ENCODE assay signal across 12 cellular contexts in the genomic region with DNA sequence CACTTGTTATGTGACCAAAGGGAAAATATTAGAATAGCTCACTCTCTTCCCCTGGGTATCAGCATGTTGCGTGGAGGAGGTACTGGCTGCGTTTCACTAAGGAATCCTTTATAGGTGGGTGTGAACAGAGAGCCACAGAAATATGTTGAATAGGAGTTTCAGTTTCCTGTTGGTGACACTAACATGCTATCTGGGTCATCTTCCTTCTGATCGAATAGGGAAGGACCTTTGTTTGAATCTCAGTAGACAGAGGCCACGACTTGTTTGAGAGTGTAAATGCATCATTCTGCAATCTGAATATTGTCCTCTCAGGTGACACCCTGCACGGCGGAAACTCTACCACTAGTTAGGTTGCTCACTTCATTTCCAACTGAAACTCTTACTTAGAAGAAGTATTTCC.
DNase-seq lines count a peak whose midpoint lies in the region; ATAC-seq and TF ChIP-seq lines count a peak whose summit lies in the region.
"Had no signal": no experiment of that assay in that cellular context is flagged by ENCODE, and none has a peak within 500 bp of the region (broad histone marks: within the 10 kb centered on the region; RNA-seq: fewer than 3 reads in every experiment).

No MANE protein-coding gene starts in this region.

- TF ChIP-seq CTCF in progenitor cell of endocrine pancreas (IDR thresholded peaks at IDR 0.05; ENCODE audit: unreplicated experiment), result no peak

- no peaks in the 10 kb centered on the region for H3K9me3 Mint-ChIP-seq in stimulated activated naive CD8-positive, alpha-beta T cell treated with anti-CD3 and anti-CD28 coated beads, Interleukin-15, amount 100 ng/mL, for 72 hours
- H3K9me3 Mint-ChIP-seq in progenitor cell of endocrine pancreas (ENCODE audit: low read depth), result no peaks in the 10 kb centered on the region

- peak overlapping the region; percentile 64 to 85 for H3K27ac Mint-ChIP-seq in stimulated activated naive CD8-positive, alpha-beta T cell treated with anti-CD3 and anti-CD28 coated beads, Interleukin-15, amount 100 ng/mL, for 72 hours
- no peak overlapping the region for H3K27ac Mint-ChIP-seq in progenitor cell of endocrine pancreas
- H3K27ac Mint-ChIP-seq: B cell had no signal

- H3K27me3 Mint-ChIP-seq in stimulated activated naive CD8-positive, alpha-beta T cell treated with anti-CD3 and anti-CD28 coated beads, Interleukin-15, amount 100 ng/mL, for 72 hours, result no peaks in the 10 kb centered on the region
- no peaks in the 10 kb centered on the region for H3K27me3 Mint-ChIP-seq in progenitor cell of endocrine pancreas
- H3K27me3 Mint-ChIP-seq: B cell had no signal

- H3K4me1 Mint-ChIP-seq in stimulated activated naive CD8-positive, alpha-beta T cell treated with anti-CD3 and anti-CD28 coated beads, Interleukin-15, amount 100 ng/mL, for 72 hours, result peaks cover 56% of the 10 kb centered on the region
- H3K4me1 Mint-ChIP-seq in progenitor cell of endocrine pancreas (ENCODE audit: low read depth), result peaks cover 14% of the 10 kb centered on the region
- H3K4me1 Mint-ChIP-seq: B cell had no signal

- peak overlapping the region; percentile 48 to 75 for H3K4me3 Mint-ChIP-seq in stimulated activated naive CD8-positive, alpha-beta T cell treated with anti-CD3 and anti-CD28 coated beads, Interleukin-15, amount 100 ng/mL, for 72 hours
- no peak overlapping the region for H3K4me3 Mint-ChIP-seq in progenitor cell of endocrine pancreas (ENCODE audit: low read depth)
- H3K4me3 Mint-ChIP-seq: B cell had no signal

- peak; percentile 69 for ATAC-seq in HG02571 (IDR thresholded peaks at IDR 0.05; ENCODE audit: unreplicated experiment)
- peak; percentile 73 for ATAC-seq in HG03457 (IDR thresholded peaks at IDR 0.05; ENCODE audit: unreplicated experiment)
- ATAC-seq in stimulated activated naive CD8-positive, alpha-beta T cell treated with anti-CD3 and anti-CD28 coated beads, Interleukin-15, amount 100 ng/mL, for 72 hours, result peak; percentile 91
- ATAC-seq: HepG2 had no signal

- H3K36me3 Mint-ChIP-seq in progenitor cell of endocrine pancreas (ENCODE audit: insufficient read depth), result no peaks in the 10 kb centered on the region

- DNase-seq in stimulated activated CD4-positive, alpha-beta T cell treated with anti-CD3 and anti-CD28 coated beads, Interleukin-15, amount 100 ng/mL, for 24 hours, result peak; percentile 43
- no peak for DNase-seq in stimulated activated CD4-positive, alpha-beta T cell treated with anti-CD3 and anti-CD28 coated beads, Interleukin-12 subunit alpha, Interleukin-12 subunit beta, amount 100 ng/mL, for 4 hours
- peak in 1 of 2 donors; percentile 40 for DNase-seq in stimulated activated naive CD8-positive, alpha-beta T cell treated with anti-CD3 and anti-CD28 coated beads, Interleukin-15, amount 100 ng/mL, for 72 hours
- DNase-seq in stimulated activated naive CD4-positive, alpha-beta T cell treated with Interleukin-2 at 50 U/mL for 16 hours (lab: John Stamatoyannopoulos, UW), result no peak
- no peak for DNase-seq in NCI-H1930 (lab: John Stamatoyannopoulos, UW)
- no peak for DNase-seq in progenitor cell of endocrine pancreas (ENCODE audit: low spot score, unreplicated experiment)
- DNase-seq: activated gamma-delta T cell treated with Interleukin-2 at 50 U/mL for 16 hours, SW 1271 had no signal
